In the genomic region with DNA sequence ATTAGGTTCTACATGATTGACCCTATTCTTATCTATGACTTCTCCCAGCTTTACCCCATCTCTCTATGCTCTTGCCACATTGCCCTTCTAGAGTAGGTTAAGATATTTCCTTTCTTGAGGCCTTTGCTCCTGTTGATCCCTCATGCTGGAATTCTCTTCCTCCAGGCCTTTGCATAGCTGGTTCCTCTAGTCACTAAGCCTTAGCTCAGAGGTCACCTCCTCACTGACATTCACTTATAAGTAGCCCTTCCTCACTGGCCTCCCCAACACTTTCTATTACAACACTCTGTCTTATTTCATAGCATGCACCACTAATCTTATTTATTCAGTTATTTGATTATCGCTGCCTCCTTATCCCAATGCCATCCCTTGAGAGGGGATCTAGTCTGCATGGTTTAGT, we compare ENCODE assay signal across 18 cellular contexts.
"Had no signal": no experiment of that assay in that cellular context is flagged by ENCODE, and none has a peak within 500 bp of the region (broad histone marks: within the 10 kb centered on the region; RNA-seq: fewer than 3 reads in every experiment).

No MANE protein-coding gene starts in this region.

- H3K4me1 Mint-ChIP-seq: activated CD4-positive, alpha-beta T cell treated with anti-CD3 and anti-CD28 coated beads, Interleukin-2, amount 10 ng/mL, durations not matched to agents 24 days and 14 days; activated naive CD8-positive, alpha-beta T cell treated with anti-CD3 and anti-CD28 coated beads, Interleukin-2, amount 50 U/mL, for 24 hours; stimulated activated effector memory CD8-positive, alpha-beta T cell treated with anti-CD3 and anti-CD28 coated beads, Interleukin-12 subunit alpha, Interleukin-12 subunit beta, amount 100 ng/mL, for 72 hours had no signal

- H3K4me3 Mint-ChIP-seq: activated CD4-positive, alpha-beta T cell treated with anti-CD3 and anti-CD28 coated beads, Interleukin-2, amount 10 ng/mL, durations not matched to agents 24 days and 14 days; activated naive CD8-positive, alpha-beta T cell treated with anti-CD3 and anti-CD28 coated beads, Interleukin-2, amount 50 U/mL, for 24 hours; nephron progenitor cell; stimulated activated effector memory CD8-positive, alpha-beta T cell treated with anti-CD3 and anti-CD28 coated beads, Interleukin-12 subunit alpha, Interleukin-12 subunit beta, amount 100 ng/mL, for 72 hours had no signal

- H3K27me3 Mint-ChIP-seq: activated CD4-positive, alpha-beta T cell treated with anti-CD3 and anti-CD28 coated beads, Interleukin-2, amount 10 ng/mL, durations not matched to agents 24 days and 14 days; activated naive CD8-positive, alpha-beta T cell treated with anti-CD3 and anti-CD28 coated beads, Interleukin-2, amount 50 U/mL, for 24 hours had no signal

- H3K27ac ChIP-seq: esophagus muscularis mucosa, foreskin keratinocyte, psoas muscle, right lobe of liver had no signal

- H3K27ac Mint-ChIP-seq: activated CD4-positive, alpha-beta T cell treated with anti-CD3 and anti-CD28 coated beads, Interleukin-2, amount 10 ng/mL, durations not matched to agents 24 days and 14 days; activated naive CD8-positive, alpha-beta T cell treated with anti-CD3 and anti-CD28 coated beads, Interleukin-2, amount 50 U/mL, for 24 hours; stimulated activated effector memory CD8-positive, alpha-beta T cell treated with anti-CD3 and anti-CD28 coated beads, Interleukin-12 subunit alpha, Interleukin-12 subunit beta, amount 100 ng/mL, for 72 hours had no signal

- H3K4me1 ChIP-seq: esophagus muscularis mucosa, psoas muscle, right lobe of liver had no signal

- H3K9me3 Mint-ChIP-seq: activated CD4-positive, alpha-beta T cell treated with anti-CD3 and anti-CD28 coated beads, Interleukin-2, amount 10 ng/mL, durations not matched to agents 24 days and 14 days; activated naive CD8-positive, alpha-beta T cell treated with anti-CD3 and anti-CD28 coated beads, Interleukin-2, amount 50 U/mL, for 24 hours; nephron progenitor cell had no signal

- DNase-seq: activated CD4-positive, alpha-beta T cell treated with anti-CD3 and anti-CD28 coated beads, Interleukin-2, amount 10 ng/mL, durations not matched to agents 24 days and 14 days; activated CD4-positive, CD25-positive, alpha-beta regulatory T cell; activated naive CD4-positive, alpha-beta T cell treated with Interleukin-2 at 50 U/mL for 16 hours; activated naive CD8-positive, alpha-beta T cell treated with anti-CD3 and anti-CD28 coated beads, Interleukin-2, amount 50 U/mL, for 24 hours; central memory CD4-positive, alpha-beta T cell; glutamatergic neuron; hypothalamus; kidney; left ventricle myocardium superior; psoas muscle; right lobe of liver; stimulated activated CD4-positive, alpha-beta T cell treated with anti-CD3 and anti-CD28 coated beads, Interleukin-1b, Interleukin-23, amount 100 ng/mL, for 48 hours had no signal

- H3K4me3 ChIP-seq: ascending aorta, esophagus muscularis mucosa, psoas muscle, right lobe of liver, thoracic aorta had no signal

- FAIRE-seq: kidney had no signal

- H3K36me3 Mint-ChIP-seq: stimulated activated effector memory CD8-positive, alpha-beta T cell treated with anti-CD3 and anti-CD28 coated beads, Interleukin-12 subunit alpha, Interleukin-12 subunit beta, amount 100 ng/mL, for 72 hours had no signal

- H3K36me3 ChIP-seq: ascending aorta, esophagus muscularis mucosa, right lobe of liver, thoracic aorta had no signal

- H3K9me3 ChIP-seq: ascending aorta, esophagus muscularis mucosa, psoas muscle, right lobe of liver, thoracic aorta had no signal

- ATAC-seq: activated naive CD8-positive, alpha-beta T cell treated with anti-CD3 and anti-CD28 coated beads, Interleukin-2, amount 50 U/mL, for 24 hours; foreskin keratinocyte; left ventricle myocardium superior; psoas muscle; right lobe of liver; stimulated activated effector memory CD8-positive, alpha-beta T cell treated with anti-CD3 and anti-CD28 coated beads, Interleukin-12 subunit alpha, Interleukin-12 subunit beta, amount 100 ng/mL, for 72 hours had no signal

- H3K27me3 ChIP-seq: ascending aorta, esophagus muscularis mucosa, foreskin keratinocyte, right lobe of liver had no signal
